8 cellular contexts compared by ENCODE assay signal in genomic region chr13:30465541-30466357, GRCh38. TPM values are rescaled to one million over a fixed set of nuclear protein-coding genes. Genes with fewer than 3 reads are reported as not detected.
DNase-seq lines count a peak whose midpoint lies in the region; ATAC-seq and TF ChIP-seq lines count a peak whose summit lies in the region.

HMGB1 (minus strand) TSS chr13:30465936; CDS start chr13:30463680, 2,256 bp downstream.

- no peaks in the 10 kb centered on the region for H3K9me3 Mint-ChIP-seq in activated CD4-positive, alpha-beta memory T cell treated with anti-CD3 and anti-CD28 coated beads for 36 hours

- peak within 1 kb of the TSS; percentile 99 for H3K27ac Mint-ChIP-seq in activated CD4-positive, alpha-beta memory T cell treated with anti-CD3 and anti-CD28 coated beads for 36 hours

- ATAC-seq in GM19438 (IDR thresholded peaks at IDR 0.05; ENCODE audit: low read depth, unreplicated experiment): peak; percentile 78
- peak; percentile 81 for ATAC-seq in HG03575 (IDR thresholded peaks at IDR 0.05; ENCODE audit: extremely low read depth, insufficient number of reproducible peaks, low FRiP score, unreplicated experiment)

- CTCF ChIA-PET in activated CD4-positive, alpha-beta memory T cell treated with anti-CD3 and anti-CD28 coated beads for 36 hours (lab: Charles Lee): interaction anchor here (0.6 to 2.2 kb wide), 3 partner anchors 68 to 338 kb away, joined by 3 to 8 read pairs (median 3); no protein-coding TSS in a partner anchor

- H3K9ac ChIP-seq in liver (ENCODE audit: low read depth in 1 of 2, low read length in 2 of 2): peak within 1 kb of the TSS; percentile 42 to 88

- H3K4me1 ChIP-seq in liver (ENCODE audit: control insufficient read depth in 4 of 4, insufficient read depth in 4 of 4, low read length in 3 of 4): peaks cover 3 to 31% (median 21%) of the 10 kb centered on the region in 4 donors

- peak; percentile 51 to 71 for TF ChIP-seq RAD21 in liver (IDR thresholded peaks at IDR 0.05)

- H3K9me3 ChIP-seq in liver (ENCODE audit: control insufficient read depth in 4 of 4, low read length in 3 of 4): no peaks in the 10 kb centered on the region

- H3K36me3 ChIP-seq in liver (ENCODE audit: control insufficient read depth in 4 of 4, insufficient read depth in 3 of 4, low read depth in 1 of 4, low read length in 3 of 4): peaks cover 0 to 8% (median 5%) of the 10 kb centered on the region in 4 donors

- H3K27me3 Mint-ChIP-seq in activated CD4-positive, alpha-beta memory T cell treated with anti-CD3 and anti-CD28 coated beads for 36 hours: peaks cover 3% of the 10 kb centered on the region

- WGBS in liver: under 1% methylated on average over 64 of the region's 64 CpGs

- DNase-seq in CD1c-positive myeloid dendritic cell (ENCODE audit: extremely low spot score) (peak; percentile 99), NCI-H82 treated with DMSO at 0.1 percent for 48 hours (lab: John Stamatoyannopoulos, UW; ENCODE audit: unreplicated experiment) (peak; percentile 99), dorsolateral prefrontal cortex (peak; percentile 99 to 100 (median 100))
- DNase-seq in activated CD4-positive, alpha-beta memory T cell treated with anti-CD3 and anti-CD28 coated beads for 36 hours: peak; percentile 99
- DNase-seq in stimulated activated CD4-positive, alpha-beta T cell treated with anti-CD3 and anti-CD28 coated beads, Interleukin-4, amount 100 ng/mL, for 24 hours: peak; percentile 98

- peaks cover 29% of the 10 kb centered on the region for H3K36me3 Mint-ChIP-seq in activated CD4-positive, alpha-beta memory T cell treated with anti-CD3 and anti-CD28 coated beads for 36 hours

- TF ChIP-seq CTCF in dorsolateral prefrontal cortex (IDR thresholded peaks at IDR 0.05 in 54 of 56, conservative IDR thresholded peaks at IDR 0.05 in 2 of 56; ENCODE audit: low read depth in 1 of 56, partially characterized antibody in 56 of 56) (peak in 10 of 56 donors; percentile 8 to 34 (median 20)), liver (IDR thresholded peaks at IDR 0.05; ENCODE audit: low read depth, low read length, missing input control) (no peak)

- peak within 1 kb of the TSS; percentile 61 to 100 (median 98) for H3K27ac ChIP-seq in dorsolateral prefrontal cortex
- peak within 1 kb of the TSS; percentile 98 to 99 for H3K27ac ChIP-seq in liver (ENCODE audit: low read depth in 1 of 2, low read length in 2 of 2)

- peak within 1 kb of the TSS; percentile 89 for H3K4me3 Mint-ChIP-seq in activated CD4-positive, alpha-beta memory T cell treated with anti-CD3 and anti-CD28 coated beads for 36 hours

- peaks cover 31% of the 10 kb centered on the region for H3K4me1 Mint-ChIP-seq in activated CD4-positive, alpha-beta memory T cell treated with anti-CD3 and anti-CD28 coated beads for 36 hours (ENCODE audit: low read depth)

- H3K4me3 ChIP-seq in dorsolateral prefrontal cortex: peak within 1 kb of the TSS; percentile 50 to 94 (median 79)
- peak within 1 kb of the TSS; percentile 67 to 98 (median 74) for H3K4me3 ChIP-seq in liver (ENCODE audit: low read depth in 1 of 3, low read length in 3 of 3)

- no peaks in the 10 kb centered on the region for H3K27me3 ChIP-seq in dorsolateral prefrontal cortex
- no peaks in the 10 kb centered on the region for H3K27me3 ChIP-seq in liver (ENCODE audit: control insufficient read depth in 4 of 4, insufficient read depth in 4 of 4, low read length in 3 of 4)

- intact Hi-C loops in activated CD4-positive, alpha-beta memory T cell treated with anti-CD3 and anti-CD28 coated beads for 36 hours (cut with micrococcal nuclease): loop anchor here (1.0 to 10.0 kb wide), 13 partner anchors 35 to 871 kb away; partner anchors contain the start of genes KATNAL1, SLC7A1, UBE2L5 and UBL3
- intact Hi-C loops in dorsolateral prefrontal cortex (cut with DNase I): loop anchor here (2.0 to 10.0 kb wide), 11 partner anchors 43 to 621 kb away; partner anchors contain the start of genes UBE2L5 (in 2 of the 2) and KATNAL1 (in 1 of the 2)

- POLR2A ChIA-PET in activated CD4-positive, alpha-beta memory T cell treated with anti-CD3 and anti-CD28 coated beads for 36 hours (lab: Charles Lee): interaction anchor here (0.5 to 3.8 kb wide), 11 partner anchors 9 to 616 kb away, joined by 3 to 46 read pairs (median 3); partner anchors contain the start of genes UBL3 and USPL1

TF ChIP-seq in liver, 16 proteins besides CTCF, POLR2A, EP300 and RAD21:
- TF ChIP-seq REST (IDR thresholded peaks at IDR 0.05) (peak; percentile 84), NR2F2 (IDR thresholded peaks at IDR 0.05) (no peak), TAF1 (conservative IDR thresholded peaks at IDR 0.05) (peak; percentile 95), SP1 (IDR thresholded peaks at IDR 0.05) (peak; percentile 92), ATF3 (IDR thresholded peaks at IDR 0.05) (no peak), MAX (IDR thresholded peaks at IDR 0.05) (no peak), FOXA2 (IDR thresholded peaks at IDR 0.05) (peak; percentile 12), HNF4G (IDR thresholded peaks at IDR 0.05) (no peak), YY1 (IDR thresholded peaks at IDR 0.05) (peak; percentile 86), HNF4A (conservative IDR thresholded peaks at IDR 0.05) (no peak), JUND (IDR thresholded peaks at IDR 0.05) (peak; percentile 27 to 30), ZBTB33 (IDR thresholded peaks at IDR 0.05) (no peak)

RNA-seq across cellular contexts. Expression of gene HMGB1, which starts in this region (rescaled TPM):
- total RNA-seq in activated CD4-positive, alpha-beta memory T cell treated with anti-CD3 and anti-CD28 coated beads for 36 hours: 100 to 1,000 TPM; 689 to 693 TPM
- 100 to 1,000 TPM; 153 to 327 (median 228) TPM for total RNA-seq in dorsolateral prefrontal cortex
- 100 to 1,000 TPM in 1 of 2 donors, 10 to 100 TPM in 1; 83.9 to 276 TPM for total RNA-seq in liver
- polyA plus RNA-seq in liver: 100 to 1,000 TPM; 132 to 258 TPM

Comparison
In these comparisons a context has a peak if more than half of its experiments do, and no peak if none do; other contexts are left out.
1. Peak in every context shown above with its lines: DNase-seq, ATAC-seq, H3K4me3 ChIP-seq and H3K27ac ChIP-seq.